In the genomic region with DNA sequence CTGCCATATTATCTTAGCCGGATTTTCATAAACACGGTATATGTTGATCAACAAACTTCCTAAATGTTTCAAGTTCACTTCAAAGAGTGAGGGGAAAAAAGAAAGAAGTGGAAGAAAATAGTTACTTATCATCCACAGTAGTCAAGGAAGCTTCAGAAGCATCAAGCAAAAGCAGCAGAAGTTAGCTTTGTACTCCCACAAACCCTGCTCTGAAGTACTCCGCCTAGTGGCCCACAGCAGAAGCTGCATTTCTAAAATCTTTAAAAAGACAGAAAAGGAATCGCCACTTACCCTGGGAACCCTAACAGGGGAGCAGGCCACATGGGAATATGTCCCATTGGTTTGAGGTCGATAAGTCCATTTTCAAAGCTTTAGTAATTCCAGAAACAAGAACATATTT, we compare ENCODE assay signal across 8 cellular contexts.
DNase-seq lines count a peak whose midpoint lies in the region; ATAC-seq and TF ChIP-seq lines count a peak whose summit lies in the region.
"Not testable (repeated sequence)": the region's sequence is repeated elsewhere in the genome, so short reads cannot be mapped to it uniquely, and the experiment has no call there.

No MANE protein-coding gene starts in this region.

- H3K9me3 Mint-ChIP-seq in natural killer cell, type B pancreatic cell: not testable (repeated sequence)

- not testable (repeated sequence) for H3K4me3 Mint-ChIP-seq in natural killer cell, type B pancreatic cell

- H3K27me3 Mint-ChIP-seq in natural killer cell (ENCODE audit: low read depth in 2 of 2); type B pancreatic cell: not testable (repeated sequence)

- not testable (repeated sequence) for H3K79me2 ChIP-seq in OCI-LY1 (ENCODE audit: insufficient read depth, low read length)

- not testable (repeated sequence) for H3K36me3 ChIP-seq in BE2C; OCI-LY1 (ENCODE audit: insufficient read depth, low read length); colonic mucosa; cardiac muscle cell

- intact Hi-C loops in colonic mucosa (cut with DNase I); natural killer cell (cut with micrococcal nuclease): not testable (repeated sequence)

- H2AFZ ChIP-seq in OCI-LY1 (ENCODE audit: low read length): not testable (repeated sequence)

- not testable (repeated sequence) for H3K4me1 Mint-ChIP-seq in natural killer cell; type B pancreatic cell (ENCODE audit: unreplicated experiment)

- not testable (repeated sequence) for ATAC-seq in natural killer cell

- not testable (repeated sequence) for H3K27ac Mint-ChIP-seq in natural killer cell, type B pancreatic cell

- H3K9ac ChIP-seq in OCI-LY1 (ENCODE audit: low read length); colonic mucosa (ENCODE audit: low read depth in 2 of 2, low read length in 2 of 2): not testable (repeated sequence)

- not testable (repeated sequence) for H3K4me3 ChIP-seq in BE2C (ENCODE audit: low read depth, low read length); OCI-LY1 (ENCODE audit: low read depth, low read length, poor library complexity, severe bottlenecking); WI38 (ENCODE audit: low read depth, low read length); colonic mucosa; cardiac muscle cell

- not testable (repeated sequence) for H3K4me2 ChIP-seq in OCI-LY1 (ENCODE audit: low read length)

- not testable (repeated sequence) for H3K9me3 ChIP-seq in BE2C; OCI-LY1 (ENCODE audit: low read length); colonic mucosa; cardiac muscle cell (ENCODE audit: low read depth)

- not testable (repeated sequence) for H4K20me1 ChIP-seq in OCI-LY1 (ENCODE audit: insufficient read depth, low read length)

- H3K27ac ChIP-seq in OCI-LY1 (ENCODE audit: low read depth, low read length, poor library complexity, severe bottlenecking); colonic mucosa; cardiac muscle cell: not testable (repeated sequence)

- H3K27me3 ChIP-seq in BE2C; OCI-LY1 (ENCODE audit: insufficient read depth, low read length); colonic mucosa; cardiac muscle cell: not testable (repeated sequence)

- H3F3A ChIP-seq in OCI-LY1 (ENCODE audit: insufficient read depth, low read length): not testable (repeated sequence)

- H3K9me2 ChIP-seq in OCI-LY1 (ENCODE audit: low read depth, low read length): not testable (repeated sequence)

- DNase-seq in BE2C; colonic mucosa; cardiac muscle cell (ENCODE audit: low read depth in 1 of 2, low spot score in 1 of 2); natural killer cell; type B pancreatic cell (ENCODE audit: extremely low spot score, unreplicated experiment): not testable (repeated sequence)

- not testable (repeated sequence) for H3K36me3 Mint-ChIP-seq in natural killer cell, type B pancreatic cell

- peak; percentile 16; the same call in 1 of the 2 replicates for TF ChIP-seq CTCF in BE2C (IDR thresholded peaks at IDR 0.05; ENCODE audit: low read depth, low read length)
- TF ChIP-seq CTCF in GM12873 (IDR thresholded peaks at IDR 0.05; ENCODE audit: insufficient read depth, low read depth, low read length, missing control alignments): peak; percentile 29
- TF ChIP-seq CTCF in OCI-LY1 (IDR thresholded peaks at IDR 0.05; ENCODE audit: low read length): peak; percentile 34; the same call in 1 of the 2 replicates
- 0 out of 2 replicates have a peak, but pooled peaks have one; percentile 19 for TF ChIP-seq CTCF in WI38 (IDR thresholded peaks at IDR 0.05; ENCODE audit: low read depth, low read length)
- TF ChIP-seq CTCF in colonic mucosa (IDR thresholded peaks at IDR 0.05): peak; percentile 38
- TF ChIP-seq CTCF in cardiac muscle cell (IDR thresholded peaks at IDR 0.05; ENCODE audit: low read depth, low read length): peak; percentile 29
- peak; percentile 61 for TF ChIP-seq CTCF in natural killer cell (IDR thresholded peaks at IDR 0.05)
- peak; percentile 63 for TF ChIP-seq CTCF in type B pancreatic cell (conservative IDR thresholded peaks at IDR 0.05)

- H3K4me1 ChIP-seq in BE2C; OCI-LY1 (ENCODE audit: insufficient read depth, low read length, severe bottlenecking); colonic mucosa; cardiac muscle cell (ENCODE audit: low read depth): not testable (repeated sequence)
